Comparison of ENCODE assay signal across 10 cellular contexts in the genomic region with DNA sequence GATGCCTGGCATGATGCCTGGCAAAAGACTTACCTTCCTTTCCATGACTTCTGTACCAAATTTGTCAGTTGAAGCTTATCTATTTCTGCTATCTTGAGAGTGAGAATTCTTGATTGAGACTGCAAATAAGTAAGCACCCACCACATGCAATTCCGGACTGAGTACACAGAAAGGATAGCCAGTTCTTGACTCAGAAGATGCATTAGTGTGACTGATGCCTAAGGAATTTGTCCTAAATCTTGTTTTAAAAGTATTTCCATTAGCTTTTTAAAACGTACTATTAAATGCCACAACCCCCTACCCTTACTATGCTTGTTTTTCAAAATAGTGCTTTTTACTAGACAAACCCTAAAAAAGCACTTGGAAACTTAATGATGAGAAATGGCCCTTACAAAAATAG. TPM values are rescaled to one million over a fixed set of nuclear protein-coding genes. Genes with fewer than 3 reads are reported as not detected.
DNase-seq lines count a peak whose midpoint lies in the region; ATAC-seq, FAIRE-seq and TF ChIP-seq lines count a peak whose summit lies in the region.
"Had no signal": no experiment of that assay in that cellular context is flagged by ENCODE, and none has a peak within 500 bp of the region (broad histone marks: within the 10 kb centered on the region; RNA-seq: fewer than 3 reads in every experiment).

No MANE protein-coding gene starts in this region.

- no peaks in the 10 kb centered on the region for H3K27me3 Mint-ChIP-seq in MCF 10A (ENCODE audit: insufficient read depth, unreplicated experiment)
- no peaks in the 10 kb centered on the region for H3K27me3 Mint-ChIP-seq in activated CD4-positive, alpha-beta T cell treated with anti-CD3 and anti-CD28 coated beads, Interleukin-2, amount 10 ng/mL, durations not matched to agents 7 days and 5 days
- H3K27me3 Mint-ChIP-seq: activated T-cell treated with anti-CD3 and anti-CD28 coated beads, Interleukin-2, amount 50 U/mL, for 24 hours had no signal

- H3K4me3 Mint-ChIP-seq in MCF 10A (ENCODE audit: unreplicated experiment), result no peak overlapping the region
- H3K4me3 Mint-ChIP-seq in activated CD4-positive, alpha-beta T cell treated with anti-CD3 and anti-CD28 coated beads, Interleukin-2, amount 10 ng/mL, durations not matched to agents 7 days and 5 days, result no peak overlapping the region
- H3K4me3 Mint-ChIP-seq: activated T-cell treated with anti-CD3 and anti-CD28 coated beads, Interleukin-2, amount 50 U/mL, for 24 hours had no signal

- FAIRE-seq in HTR-8/SVneo (lab: Jason Lieb, UNC), result no peak

- no peak for TF ChIP-seq CTCF in MCF 10A (IDR thresholded peaks at IDR 0.05; ENCODE audit: unreplicated experiment)

- POLR2A ChIA-PET in MCF 10A (lab: Yijun Ruan, JAX), result no interaction called here
- POLR2A ChIA-PET in activated CD4-positive, alpha-beta T cell treated with anti-CD3 and anti-CD28 coated beads, Interleukin-2, amount 10 ng/mL, durations not matched to agents 7 days and 5 days (lab: Charles Lee), result no interaction called here

- H3K9me3 Mint-ChIP-seq in MCF 10A (ENCODE audit: unreplicated experiment), result no peaks in the 10 kb centered on the region
- H3K9me3 Mint-ChIP-seq in activated CD4-positive, alpha-beta T cell treated with anti-CD3 and anti-CD28 coated beads, Interleukin-2, amount 10 ng/mL, durations not matched to agents 7 days and 5 days, result no peaks in the 10 kb centered on the region
- H3K9me3 Mint-ChIP-seq: activated T-cell treated with anti-CD3 and anti-CD28 coated beads, Interleukin-2, amount 50 U/mL, for 24 hours had no signal

- H3K4me1 Mint-ChIP-seq in MCF 10A (ENCODE audit: insufficient read depth, unreplicated experiment), result peaks cover 26% of the 10 kb centered on the region
- H3K4me1 Mint-ChIP-seq in activated CD4-positive, alpha-beta T cell treated with anti-CD3 and anti-CD28 coated beads, Interleukin-2, amount 10 ng/mL, durations not matched to agents 7 days and 5 days, result peaks cover 3% of the 10 kb centered on the region

- intact Hi-C loops in MCF 10A (cut with micrococcal nuclease) (no loop called here), head of caudate nucleus (cut with DNase I) (no loop called here)

- CTCF ChIA-PET in MCF 10A (lab: Yijun Ruan, JAX), result no interaction called here
- CTCF ChIA-PET in activated CD4-positive, alpha-beta T cell treated with anti-CD3 and anti-CD28 coated beads, Interleukin-2, amount 10 ng/mL, durations not matched to agents 7 days and 5 days (lab: Charles Lee), result interaction anchor here (0.9 kb wide), 1 partner anchor 9 kb away, joined by 3 read pairs; no protein-coding TSS in a partner anchor

- ATAC-seq in GM18873 (IDR thresholded peaks at IDR 0.05; ENCODE audit: low FRiP score, unreplicated experiment), result no peak

- peak; percentile 41 for DNase-seq in HTR-8/SVneo (ENCODE audit: insufficient read length, low spot score)
- DNase-seq in MCF 10A (ENCODE audit: unreplicated experiment), result peak; percentile 20
- DNase-seq in kidney glomerular epithelial cell (lab: John Stamatoyannopoulos, UW), result peak; percentile 3
- no peak for DNase-seq in activated CD4-positive, alpha-beta T cell treated with anti-CD3 and anti-CD28 coated beads, Interleukin-2, amount 10 ng/mL, durations not matched to agents 7 days and 5 days
- no peak for DNase-seq in DMS153 (lab: John Stamatoyannopoulos, UW)
- no peak for DNase-seq in head of caudate nucleus
- DNase-seq: activated T-cell treated with anti-CD3 and anti-CD28 coated beads, Interleukin-2, amount 50 U/mL, for 24 hours; NK-92 treated with Interleukin-12 subunit alpha and Interleukin-12 subunit beta, amount 100 ng/mL, for 24 hours; T1000 had no signal

- no TSS peak for BruUV-seq in MCF 10A (replicated peaks; lab: Mats Ljungman, UMichigan)

- H3K36me3 Mint-ChIP-seq in MCF 10A (ENCODE audit: insufficient read depth, unreplicated experiment), result peaks cover 26% of the 10 kb centered on the region
- H3K36me3 Mint-ChIP-seq in activated CD4-positive, alpha-beta T cell treated with anti-CD3 and anti-CD28 coated beads, Interleukin-2, amount 10 ng/mL, durations not matched to agents 7 days and 5 days (ENCODE audit: low read depth), result no peaks in the 10 kb centered on the region

- no peak overlapping the region for H3K27ac Mint-ChIP-seq in MCF 10A (ENCODE audit: low read depth, unreplicated experiment)
- no peak overlapping the region for H3K27ac Mint-ChIP-seq in activated CD4-positive, alpha-beta T cell treated with anti-CD3 and anti-CD28 coated beads, Interleukin-2, amount 10 ng/mL, durations not matched to agents 7 days and 5 days
- H3K27ac Mint-ChIP-seq: activated T-cell treated with anti-CD3 and anti-CD28 coated beads, Interleukin-2, amount 50 U/mL, for 24 hours had no signal

RNA-seq across cellular contexts. Expression of a gene that starts 0.5 kb away (rescaled TPM):
- total RNA-seq in MCF 10A (2022), result 0.29 TPM in 1 of 2 replicates, not detected in the other
- total RNA-seq in activated CD4-positive, alpha-beta T cell treated with anti-CD3 and anti-CD28 coated beads, Interleukin-2, amount 10 ng/mL, durations not matched to agents 7 days and 5 days, result not detected

RNA-seq across cellular contexts. Expression of a gene that starts 54.6 kb away (rescaled TPM):
- total RNA-seq in MCF 10A (2022), result 25.2 and 27.0 TPM in 2 replicates
- 10 to 100 TPM; 20.0 to 22.5 TPM for total RNA-seq in activated CD4-positive, alpha-beta T cell treated with anti-CD3 and anti-CD28 coated beads, Interleukin-2, amount 10 ng/mL, durations not matched to agents 7 days and 5 days

Comparison
In these comparisons a context has a peak if more than half of its experiments do, and no peak if none do; other contexts are left out.
1. DNase-seq: peak in HTR-8/SVneo (single experiment), MCF 10A (single experiment) and kidney glomerular epithelial cell (single experiment); none in activated CD4-positive, alpha-beta T cell treated with anti-CD3 and anti-CD28 coated beads, Interleukin-2, amount 10 ng/mL, durations not matched to agents 7 days and 5 days (single experiment), DMS153 (single experiment) and head of caudate nucleus (0 of 42).